In genomic region chr13:26482451-26483197, GRCh38 we compare ENCODE assay signal across 8 cellular contexts.
A peak's percentile ranks its signal among the peaks of the same experiment; 100 is the strongest.
DNase-seq lines count a peak whose midpoint lies in the region; ATAC-seq, FAIRE-seq and TF ChIP-seq lines count a peak whose summit lies in the region.

No MANE protein-coding gene starts in this region.

- peak overlapping the region in 3 of 6 donors; percentile 12 to 45 (median 43) for H3K27ac Mint-ChIP-seq in immature natural killer cell

- H3K9me3 ChIP-seq in HAP-1 = no peaks in the 10 kb centered on the region
- no peaks in the 10 kb centered on the region for H3K9me3 ChIP-seq in GM12878 (replicated peaks; ENCODE audit: control insufficient read depth, insufficient read depth, low read length)

- no peak overlapping the region for H3K9ac ChIP-seq in GM12878 (ENCODE audit: control insufficient read depth, insufficient read depth, low read length)

- ATAC-seq in GM12878 = peak; percentile 82

- TF ChIP-seq CTCF in GM12878 (IDR thresholded peaks at IDR 0.05 in 2 of 3, conservative IDR thresholded peaks at IDR 0.05 in 1 of 3; ENCODE audit: control insufficient read depth in 2 of 3, extremely low read depth in 1 of 3, insufficient read depth in 1 of 3, low read depth in 3 of 3, low read length in 3 of 3) = peak; percentile 71 to 90 (median 82)

- H3K36me3 ChIP-seq in HAP-1 (replicated peaks) (no peaks in the 10 kb centered on the region), GM12878 (ENCODE audit: control insufficient read depth in 2 of 2, insufficient read depth in 2 of 2, low read length in 1 of 2) (no peaks in the 10 kb centered on the region)

- intact Hi-C loops in GM12878 (cut with micrococcal nuclease; ENCODE audit: unreplicated experiment) = loop anchor here (1.0 kb wide), 1 partner anchor 216 kb away; no protein-coding TSS in a partner anchor

- H3K9me3 Mint-ChIP-seq in immature natural killer cell = no peaks in the 10 kb centered on the region

- WGBS in GM12878 (ENCODE audit: insufficient coverage, insufficient replicate concordance, low lambda C conversion rate, missing lambda C conversion rate) = 61% methylated on average over 2 of the region's 3 CpGs

- peaks cover 0 to 6% (median 4%) of the 10 kb centered on the region in 3 donors for H3K27me3 Mint-ChIP-seq in immature natural killer cell (ENCODE audit: low read depth in 3 of 3)

- no peaks in the 10 kb centered on the region for H3K79me2 ChIP-seq in GM12878 (ENCODE audit: control insufficient read depth, insufficient read depth, low read length)

- TF ChIP-seq POLR2A in GM12878 (IDR thresholded peaks at IDR 0.05; ENCODE audit: low read depth, low read length) = no peak

- DNase-seq in ELF-1 (ENCODE audit: low read depth, low spot score) (peak; percentile 77), HAP-1 (ENCODE audit: low spot score in 2 of 2) (peak; percentile 67 to 81), NCI-H1694 (lab: John Stamatoyannopoulos, UW) (peak; percentile 85), GM12878 (ENCODE audit: low read depth, low spot score) (peak; percentile 23), immature natural killer cell (peak; percentile 44 to 69 (median 53)), GOT3 (lab: John Stamatoyannopoulos, UW) (no peak)
- peak; percentile 71 for DNase-seq in stimulated activated CD4-positive, alpha-beta T cell treated with anti-CD3 and anti-CD28 coated beads, Interleukin-15, amount 100 ng/mL, for 24 hours

- CTCF ChIA-PET in GM12878 (lab: Yijun Ruan, JAX) = interaction anchor here (0.6 to 3.7 kb wide), 10 partner anchors 13 to 515 kb away, joined by 3 to 30 read pairs (median 4); no protein-coding TSS in a partner anchor

- H3K27ac ChIP-seq in GM12878 (ENCODE audit: control insufficient read depth, insufficient read depth) = no peak overlapping the region

- no TSS peak for BruUV-seq in GM12878 (replicated peaks; lab: Mats Ljungman, UMichigan)

- no peak for TF ChIP-seq EP300 in GM12878 (IDR thresholded peaks at IDR 0.05; ENCODE audit: borderline replicate concordance in 1 of 2, control insufficient read depth in 1 of 2, low read depth in 2 of 2, low read length in 2 of 2)

- peak; percentile 47; the same call in 1 of the 2 replicates for TF ChIP-seq RAD21 in GM12878 (IDR thresholded peaks at IDR 0.05; ENCODE audit: insufficient read depth, low read depth, low read length)

- POLR2A ChIA-PET in GM12878 (lab: Charles Lee) = no interaction called here

- RAD21 ChIA-PET in GM12878 (lab: Charles Lee; ENCODE audit: unreplicated experiment) = interaction anchor here (2.3 kb wide), 1 partner anchor 298 kb away, joined by 7 read pairs; no protein-coding TSS in a partner anchor

- H3K4me1 ChIP-seq in HAP-1 (no peaks in the 10 kb centered on the region), GM12878 (ENCODE audit: control insufficient read depth, insufficient read depth, low read length) (no peaks in the 10 kb centered on the region)

- peak overlapping the region; percentile 6 to 60 (median 12) for H3K4me3 Mint-ChIP-seq in immature natural killer cell

- SMC1A ChIA-PET in GM12878 (lab: Charles Lee; ENCODE audit: uncharacterized antibody, unreplicated experiment) = interaction anchor here (1.8 kb wide), 1 partner anchor 14 kb away, joined by 7 read pairs; no protein-coding TSS in a partner anchor

- H3K27me3 ChIP-seq in HAP-1 (ENCODE audit: low read depth) = no peaks in the 10 kb centered on the region
- H3K27me3 ChIP-seq in GM12878 (replicated peaks in 1 of 2; ENCODE audit: control insufficient read depth in 2 of 2, insufficient read depth in 2 of 2, low read length in 1 of 2) = no peaks in the 10 kb centered on the region; a peak in 1 of 4 replicates

- H3K4me3 ChIP-seq in HAP-1 = no peak overlapping the region
- no peak overlapping the region for H3K4me3 ChIP-seq in GM12878

- H2AFZ ChIP-seq in GM12878 (ENCODE audit: control insufficient read depth, low read depth, low read length) = peak overlapping the region; percentile 82

- in situ Hi-C loops in HAP-1 (cut with MboI; ENCODE audit: low sequenced_read_pairs) = no loop called here
- in situ Hi-C loops in GM12878 (cut with MboI) = no loop called here

- no peak overlapping the region; the same call in 1 of the 2 replicates for H3K4me2 ChIP-seq in GM12878 (ENCODE audit: control insufficient read depth, insufficient read depth)

- H3K36me3 Mint-ChIP-seq in immature natural killer cell = no peaks in the 10 kb centered on the region

- peaks cover 9% of the 10 kb centered on the region in 2 donors for H3K4me1 Mint-ChIP-seq in immature natural killer cell

- FAIRE-seq in TTC549 (lab: Jason Lieb, UNC) (peak; percentile 82), GM12878 (lab: Jason Lieb, UNC) (peak; percentile 84)

- H4K20me1 ChIP-seq in GM12878 (ENCODE audit: control insufficient read depth, insufficient read depth) = no peaks in the 10 kb centered on the region

TF ChIP-seq in GM12878, 131 proteins besides CTCF, POLR2A, EP300 and RAD21:
- TF ChIP-seq ETV6 (conservative IDR thresholded peaks at IDR 0.05 in 1 of 2, IDR thresholded peaks at IDR 0.05 in 1 of 2; ENCODE audit: borderline replicate concordance in 1 of 2, low read depth in 1 of 2) = no peak
- no peak for TF ChIP-seq HDAC2 (IDR thresholded peaks at IDR 0.05)
- peak; percentile 64; the same call in 1 of the 2 replicates for TF ChIP-seq SMC3 (IDR thresholded peaks at IDR 0.05; ENCODE audit: borderline replicate concordance, low read length)
- TF ChIP-seq SPI1 (IDR thresholded peaks at IDR 0.05; ENCODE audit: borderline replicate concordance, insufficient read depth, low read depth, low read length) = peak; percentile 55
- TF ChIP-seq ZBED1 (IDR thresholded peaks at IDR 0.05; ENCODE audit: borderline replicate concordance) = no peak
- no peak for TF ChIP-seq KDM1A (IDR thresholded peaks at IDR 0.05; ENCODE audit: borderline replicate concordance)
- peak; percentile 84 for TF ChIP-seq RUNX3 (IDR thresholded peaks at IDR 0.05; ENCODE audit: low read length)
- TF ChIP-seq, protein P1, sequence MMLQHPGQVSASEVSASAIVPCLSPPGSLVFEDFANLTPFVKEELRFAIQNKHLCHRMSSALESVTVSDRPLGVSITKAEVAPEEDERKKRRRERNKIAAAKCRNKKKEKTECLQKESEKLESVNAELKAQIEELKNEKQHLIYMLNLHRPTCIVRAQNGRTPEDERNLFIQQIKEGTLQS (IDR thresholded peaks at IDR 0.05; ENCODE audit: borderline replicate concordance, extremely low read depth, low read depth, low read length) = no peak
- TF ChIP-seq SIX5 (IDR thresholded peaks at IDR 0.05; ENCODE audit: low read depth, low read length, severe bottlenecking) = no peak
- TF ChIP-seq SP1 (IDR thresholded peaks at IDR 0.05; ENCODE audit: low read depth, low read length) = no peak
- 0 out of 2 replicates have a peak, but pooled peaks have one; percentile 36 for TF ChIP-seq TCF7 (IDR thresholded peaks at IDR 0.05; ENCODE audit: borderline replicate concordance)
- TF ChIP-seq SUPT20H (IDR thresholded peaks at IDR 0.05; ENCODE audit: borderline replicate concordance, control insufficient read depth, low read depth, low read length) = no peak
- TF ChIP-seq ESRRA (IDR thresholded peaks at IDR 0.05; ENCODE audit: low read length) = no peak
